ENCODE assay signal across 2 cellular contexts in genomic region chr6:13355043-13355945, GRCh38.
TF ChIP-seq lines count a peak whose summit lies in the region.

No MANE protein-coding gene starts in this region.

TF ChIP-seq in A549, 52 proteins besides CTCF, POLR2A, EP300 and RAD21 (continued from another document):
- TF ChIP-seq PBX3 (IDR thresholded peaks at IDR 0.05) (no peak), ESRRA (IDR thresholded peaks at IDR 0.05; ENCODE audit: borderline replicate concordance, low read length) (no peak), HDAC2 (IDR thresholded peaks at IDR 0.05) (no peak), EHMT2 (IDR thresholded peaks at IDR 0.05; ENCODE audit: low read depth) (no peak), KDM5A (IDR thresholded peaks at IDR 0.05) (no peak), RCOR1 (IDR thresholded peaks at IDR 0.05; ENCODE audit: low read depth, low read length) (no peak), FOSB (CRISPR knock-in tag; IDR thresholded peaks at IDR 0.05) (no peak), MYC (IDR thresholded peaks at IDR 0.05; ENCODE audit: borderline replicate concordance, low read length) (no peak)

TF ChIP-seq in GM23338, 12 proteins besides CTCF, POLR2A, EP300 and RAD21 (continued from another document):
- TF ChIP-seq ZNF462 (CRISPR knock-in tag; IDR thresholded peaks at IDR 0.05) = no peak
- no peak for TF ChIP-seq ETS1 (IDR thresholded peaks at IDR 0.05)
- TF ChIP-seq EZH2 (IDR thresholded peaks at IDR 0.05; ENCODE audit: low read depth, unreplicated experiment) = no peak
- no peak for TF ChIP-seq ZNF114 (CRISPR knock-in tag; IDR thresholded peaks at IDR 0.05)
- TF ChIP-seq JUNB (IDR thresholded peaks at IDR 0.05; ENCODE audit: unreplicated experiment) = no peak
- TF ChIP-seq STAT1 (IDR thresholded peaks at IDR 0.05; ENCODE audit: unreplicated experiment) = no peak
- TF ChIP-seq CREB1 (CRISPR knock-in tag; IDR thresholded peaks at IDR 0.05; ENCODE audit: low read depth) = no peak
- TF ChIP-seq POLR2AphosphoS5 (IDR thresholded peaks at IDR 0.05; ENCODE audit: low read depth) = no peak
- TF ChIP-seq, protein P1, sequence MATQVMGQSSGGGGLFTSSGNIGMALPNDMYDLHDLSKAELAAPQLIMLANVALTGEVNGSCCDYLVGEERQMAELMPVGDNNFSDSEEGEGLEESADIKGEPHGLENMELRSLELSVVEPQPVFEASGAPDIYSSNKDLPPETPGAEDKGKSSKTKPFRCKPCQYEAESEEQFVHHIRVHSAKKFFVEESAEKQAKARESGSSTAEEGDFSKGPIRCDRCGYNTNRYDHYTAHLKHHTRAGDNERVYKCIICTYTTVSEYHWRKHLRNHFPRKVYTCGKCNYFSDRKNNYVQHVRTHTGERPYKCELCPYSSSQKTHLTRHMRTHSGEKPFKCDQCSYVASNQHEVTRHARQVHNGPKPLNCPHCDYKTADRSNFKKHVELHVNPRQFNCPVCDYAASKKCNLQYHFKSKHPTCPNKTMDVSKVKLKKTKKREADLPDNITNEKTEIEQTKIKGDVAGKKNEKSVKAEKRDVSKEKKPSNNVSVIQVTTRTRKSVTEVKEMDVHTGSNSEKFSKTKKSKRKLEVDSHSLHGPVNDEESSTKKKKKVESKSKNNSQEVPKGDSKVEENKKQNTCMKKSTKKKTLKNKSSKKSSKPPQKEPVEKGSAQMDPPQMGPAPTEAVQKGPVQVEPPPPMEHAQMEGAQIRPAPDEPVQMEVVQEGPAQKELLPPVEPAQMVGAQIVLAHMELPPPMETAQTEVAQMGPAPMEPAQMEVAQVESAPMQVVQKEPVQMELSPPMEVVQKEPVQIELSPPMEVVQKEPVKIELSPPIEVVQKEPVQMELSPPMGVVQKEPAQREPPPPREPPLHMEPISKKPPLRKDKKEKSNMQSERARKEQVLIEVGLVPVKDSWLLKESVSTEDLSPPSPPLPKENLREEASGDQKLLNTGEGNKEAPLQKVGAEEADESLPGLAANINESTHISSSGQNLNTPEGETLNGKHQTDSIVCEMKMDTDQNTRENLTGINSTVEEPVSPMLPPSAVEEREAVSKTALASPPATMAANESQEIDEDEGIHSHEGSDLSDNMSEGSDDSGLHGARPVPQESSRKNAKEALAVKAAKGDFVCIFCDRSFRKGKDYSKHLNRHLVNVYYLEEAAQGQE (IDR thresholded peaks at IDR 0.05; ENCODE audit: unreplicated experiment) = no peak
- no peak for TF ChIP-seq NANOG (IDR thresholded peaks at IDR 0.05; ENCODE audit: borderline replicate concordance)
- TF ChIP-seq EZH2phosphoT487 (IDR thresholded peaks at IDR 0.05; ENCODE audit: unreplicated experiment) = no peak
